ENCODE assay signal across 8 cellular contexts in genomic region chr9:112378441-112379176, GRCh38. TPM values are rescaled to one million over a fixed set of nuclear protein-coding genes. Genes with fewer than 3 reads are reported as not detected.
DNase-seq lines count a peak whose midpoint lies in the region; ATAC-seq and TF ChIP-seq lines count a peak whose summit lies in the region.

No MANE protein-coding gene starts in this region.

- no peaks in the 10 kb centered on the region for H3K27me3 ChIP-seq in DOHH2 (ENCODE audit: control insufficient read depth, low read length)
- H3K27me3 ChIP-seq in MG63 = no peaks in the 10 kb centered on the region
- H3K27me3 ChIP-seq in right cardiac atrium (ENCODE audit: control insufficient read depth, insufficient read depth) = no peaks in the 10 kb centered on the region

- peak overlapping the region; percentile 81 for H3K4me3 ChIP-seq in DOHH2 (ENCODE audit: low read length)
- H3K4me3 ChIP-seq in MG63 = peak overlapping the region; percentile 94
- H3K4me3 ChIP-seq in right cardiac atrium (ENCODE audit: low read length) = peak overlapping the region; percentile 51
- peak overlapping the region; percentile 90 for H3K4me3 ChIP-seq in skeletal muscle cell (ENCODE audit: low read depth, low read length)

- peaks cover 49% of the 10 kb centered on the region for H3K4me1 ChIP-seq in DOHH2 (ENCODE audit: control insufficient read depth, low read length)
- H3K4me1 ChIP-seq in right cardiac atrium (ENCODE audit: control insufficient read depth, insufficient read depth, low read length) = peaks cover 3% of the 10 kb centered on the region

- peaks cover 4% of the 10 kb centered on the region for H3K36me3 Mint-ChIP-seq in activated naive CD4-positive, alpha-beta T cell treated with anti-CD3 and anti-CD28 coated beads, Interleukin-2, amount 10 ng/mL, durations not matched to agents 7 days and 5 days

- peak; percentile 10 for DNase-seq in MG63
- peak; percentile 38 for DNase-seq in activated naive CD4-positive, alpha-beta T cell treated with anti-CD3 and anti-CD28 coated beads, Interleukin-2, amount 10 ng/mL, durations not matched to agents 7 days and 5 days
- DNase-seq in right cardiac atrium = peak; percentile 21 to 62 (median 59)
- DNase-seq in skeletal muscle cell (ENCODE audit: low read depth) = no peak
- DNase-seq in superior temporal gyrus (ENCODE audit: extremely low spot score) = no peak
- no peak for DNase-seq in GM19240 (ENCODE audit: insufficient read length, low spot score)

- peaks cover 26% of the 10 kb centered on the region for H3K79me2 ChIP-seq in DOHH2 (ENCODE audit: control insufficient read depth, low read length)

- H3K4me3 Mint-ChIP-seq in activated naive CD4-positive, alpha-beta T cell treated with anti-CD3 and anti-CD28 coated beads, Interleukin-2, amount 10 ng/mL, durations not matched to agents 7 days and 5 days = peak overlapping the region; percentile 99

- intact Hi-C loops in right cardiac atrium (cut with DNase I) = no loop called here

- no peaks in the 10 kb centered on the region for H4K20me1 ChIP-seq in DOHH2 (ENCODE audit: control insufficient read depth, insufficient read depth, low read depth, low read length)

- ATAC-seq in GM21786 (IDR thresholded peaks at IDR 0.05; ENCODE audit: unreplicated experiment) (peak; percentile 5), right cardiac atrium (no peak)

- peak overlapping the region; percentile 99 for H3K27ac Mint-ChIP-seq in activated naive CD4-positive, alpha-beta T cell treated with anti-CD3 and anti-CD28 coated beads, Interleukin-2, amount 10 ng/mL, durations not matched to agents 7 days and 5 days

- no peaks in the 10 kb centered on the region for H3K9me2 ChIP-seq in DOHH2 (replicated peaks; ENCODE audit: control insufficient read depth, low read length)

- H3F3A ChIP-seq in DOHH2 (ENCODE audit: control insufficient read depth, insufficient read depth) = peaks cover 10% of the 10 kb centered on the region

- CTCF ChIA-PET in activated naive CD4-positive, alpha-beta T cell treated with anti-CD3 and anti-CD28 coated beads, Interleukin-2, amount 10 ng/mL, durations not matched to agents 7 days and 5 days (lab: Charles Lee) = interaction anchor here (0.6 to 2.3 kb wide), 7 partner anchors 16 to 331 kb away, joined by 3 to 9 read pairs (median 3); partner anchors contain the start of gene KIAA1958

- peak overlapping the region; percentile 97 for H3K4me2 ChIP-seq in DOHH2 (ENCODE audit: low read length)

- H3K9me3 ChIP-seq in DOHH2 (ENCODE audit: control insufficient read depth, insufficient read depth, low read length) (no peaks in the 10 kb centered on the region), MG63 (no peaks in the 10 kb centered on the region), right cardiac atrium (ENCODE audit: control insufficient read depth, low read length) (no peaks in the 10 kb centered on the region)

- TF ChIP-seq CTCF in DOHH2 (IDR thresholded peaks at IDR 0.05; ENCODE audit: low read depth, low read length, poor library complexity, severe bottlenecking) = no peak

- H3K9me3 Mint-ChIP-seq in activated naive CD4-positive, alpha-beta T cell treated with anti-CD3 and anti-CD28 coated beads, Interleukin-2, amount 10 ng/mL, durations not matched to agents 7 days and 5 days = peaks cover 4% of the 10 kb centered on the region

- 9% methylated on average over 24 of the region's 24 CpGs for WGBS in right cardiac atrium

- H3K27ac ChIP-seq in DOHH2 (ENCODE audit: low read depth, low read length) = no peak overlapping the region
- H3K27ac ChIP-seq in right cardiac atrium (ENCODE audit: low read length) = peak overlapping the region; percentile 89

- H3K27me3 Mint-ChIP-seq in activated naive CD4-positive, alpha-beta T cell treated with anti-CD3 and anti-CD28 coated beads, Interleukin-2, amount 10 ng/mL, durations not matched to agents 7 days and 5 days = no peaks in the 10 kb centered on the region

- H3K4me1 Mint-ChIP-seq in activated naive CD4-positive, alpha-beta T cell treated with anti-CD3 and anti-CD28 coated beads, Interleukin-2, amount 10 ng/mL, durations not matched to agents 7 days and 5 days = peaks cover 42% of the 10 kb centered on the region

- peaks cover 3% of the 10 kb centered on the region; the same call in 1 of the 2 replicates for H3K36me3 ChIP-seq in DOHH2 (ENCODE audit: control insufficient read depth, low read length)
- H3K36me3 ChIP-seq in MG63 = no peaks in the 10 kb centered on the region

RNA-seq across cellular contexts. Expression of gene HSDL2, which starts 1.3 kb away (rescaled TPM):
- 32.1 and 44.3 TPM in 2 replicates for total RNA-seq in MG63 (2014; rRNA removed; shearing (Covaris generic); ENCODE audit: low replicate concordance)
- 100 to 1,000 TPM; 102 to 120 (median 111) TPM for total RNA-seq in right cardiac atrium
- 87.6 TPM for polyA plus RNA-seq in right cardiac atrium

RNA-seq across cellular contexts. Expression of gene PTBP3, which starts 45.2 kb away (rescaled TPM):
- total RNA-seq in MG63 (2014; rRNA removed; shearing (Covaris generic); ENCODE audit: low replicate concordance) = 16.3 and 20.7 TPM in 2 replicates
- total RNA-seq in right cardiac atrium = 10 to 100 TPM; 15.1 to 19.6 (median 17.3) TPM
- 4.4 TPM for polyA plus RNA-seq in right cardiac atrium

Comparison
In these comparisons a context has a peak if more than half of its experiments do, and no peak if none do; other contexts are left out.
1. DNase-seq: peak in MG63 (single experiment), activated naive CD4-positive, alpha-beta T cell treated with anti-CD3 and anti-CD28 coated beads, Interleukin-2, amount 10 ng/mL, durations not matched to agents 7 days and 5 days (single experiment) and right cardiac atrium (3 of 3); none in skeletal muscle cell (single experiment), superior temporal gyrus (single experiment) and GM19240 (single experiment).
2. Peak in every context shown above with its lines, with median percentiles within 50 percentile points of each other: H3K4me3 ChIP-seq.